In the genomic region with DNA sequence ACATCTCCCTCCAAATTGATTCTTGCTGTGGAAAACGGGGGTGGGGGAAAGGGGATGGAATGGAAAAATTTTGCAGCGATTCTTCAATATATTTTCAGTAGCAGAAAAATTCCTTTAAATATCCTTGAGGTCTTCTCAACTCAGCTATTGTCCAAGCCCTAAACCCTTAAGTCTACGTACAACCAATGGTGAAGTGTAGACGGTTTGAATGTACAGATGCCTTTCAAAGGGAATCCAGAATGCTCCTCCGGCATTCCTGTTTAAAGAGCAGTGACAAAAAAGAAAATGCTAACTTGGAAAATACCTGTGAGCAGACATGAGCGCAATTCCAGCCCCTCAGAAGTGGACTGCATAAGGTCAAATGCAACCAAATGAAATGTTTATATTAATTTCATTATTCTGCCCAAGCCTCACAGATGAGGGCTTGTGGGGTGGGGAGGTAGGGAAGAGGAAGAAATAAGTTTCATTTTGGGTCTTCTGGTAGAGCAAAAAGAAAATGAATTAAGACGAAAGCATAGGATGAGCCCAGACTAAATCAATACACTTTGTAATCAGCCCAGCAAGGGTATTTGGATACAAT, we compare ENCODE assay signal across 1 cellular context.
TF ChIP-seq lines count a peak whose summit lies in the region.

No MANE protein-coding gene starts in this region.

TF ChIP-seq in K562, 482 proteins besides CTCF, POLR2A, EP300 and RAD21 (continued from another document):
- TF ChIP-seq, protein P1, sequence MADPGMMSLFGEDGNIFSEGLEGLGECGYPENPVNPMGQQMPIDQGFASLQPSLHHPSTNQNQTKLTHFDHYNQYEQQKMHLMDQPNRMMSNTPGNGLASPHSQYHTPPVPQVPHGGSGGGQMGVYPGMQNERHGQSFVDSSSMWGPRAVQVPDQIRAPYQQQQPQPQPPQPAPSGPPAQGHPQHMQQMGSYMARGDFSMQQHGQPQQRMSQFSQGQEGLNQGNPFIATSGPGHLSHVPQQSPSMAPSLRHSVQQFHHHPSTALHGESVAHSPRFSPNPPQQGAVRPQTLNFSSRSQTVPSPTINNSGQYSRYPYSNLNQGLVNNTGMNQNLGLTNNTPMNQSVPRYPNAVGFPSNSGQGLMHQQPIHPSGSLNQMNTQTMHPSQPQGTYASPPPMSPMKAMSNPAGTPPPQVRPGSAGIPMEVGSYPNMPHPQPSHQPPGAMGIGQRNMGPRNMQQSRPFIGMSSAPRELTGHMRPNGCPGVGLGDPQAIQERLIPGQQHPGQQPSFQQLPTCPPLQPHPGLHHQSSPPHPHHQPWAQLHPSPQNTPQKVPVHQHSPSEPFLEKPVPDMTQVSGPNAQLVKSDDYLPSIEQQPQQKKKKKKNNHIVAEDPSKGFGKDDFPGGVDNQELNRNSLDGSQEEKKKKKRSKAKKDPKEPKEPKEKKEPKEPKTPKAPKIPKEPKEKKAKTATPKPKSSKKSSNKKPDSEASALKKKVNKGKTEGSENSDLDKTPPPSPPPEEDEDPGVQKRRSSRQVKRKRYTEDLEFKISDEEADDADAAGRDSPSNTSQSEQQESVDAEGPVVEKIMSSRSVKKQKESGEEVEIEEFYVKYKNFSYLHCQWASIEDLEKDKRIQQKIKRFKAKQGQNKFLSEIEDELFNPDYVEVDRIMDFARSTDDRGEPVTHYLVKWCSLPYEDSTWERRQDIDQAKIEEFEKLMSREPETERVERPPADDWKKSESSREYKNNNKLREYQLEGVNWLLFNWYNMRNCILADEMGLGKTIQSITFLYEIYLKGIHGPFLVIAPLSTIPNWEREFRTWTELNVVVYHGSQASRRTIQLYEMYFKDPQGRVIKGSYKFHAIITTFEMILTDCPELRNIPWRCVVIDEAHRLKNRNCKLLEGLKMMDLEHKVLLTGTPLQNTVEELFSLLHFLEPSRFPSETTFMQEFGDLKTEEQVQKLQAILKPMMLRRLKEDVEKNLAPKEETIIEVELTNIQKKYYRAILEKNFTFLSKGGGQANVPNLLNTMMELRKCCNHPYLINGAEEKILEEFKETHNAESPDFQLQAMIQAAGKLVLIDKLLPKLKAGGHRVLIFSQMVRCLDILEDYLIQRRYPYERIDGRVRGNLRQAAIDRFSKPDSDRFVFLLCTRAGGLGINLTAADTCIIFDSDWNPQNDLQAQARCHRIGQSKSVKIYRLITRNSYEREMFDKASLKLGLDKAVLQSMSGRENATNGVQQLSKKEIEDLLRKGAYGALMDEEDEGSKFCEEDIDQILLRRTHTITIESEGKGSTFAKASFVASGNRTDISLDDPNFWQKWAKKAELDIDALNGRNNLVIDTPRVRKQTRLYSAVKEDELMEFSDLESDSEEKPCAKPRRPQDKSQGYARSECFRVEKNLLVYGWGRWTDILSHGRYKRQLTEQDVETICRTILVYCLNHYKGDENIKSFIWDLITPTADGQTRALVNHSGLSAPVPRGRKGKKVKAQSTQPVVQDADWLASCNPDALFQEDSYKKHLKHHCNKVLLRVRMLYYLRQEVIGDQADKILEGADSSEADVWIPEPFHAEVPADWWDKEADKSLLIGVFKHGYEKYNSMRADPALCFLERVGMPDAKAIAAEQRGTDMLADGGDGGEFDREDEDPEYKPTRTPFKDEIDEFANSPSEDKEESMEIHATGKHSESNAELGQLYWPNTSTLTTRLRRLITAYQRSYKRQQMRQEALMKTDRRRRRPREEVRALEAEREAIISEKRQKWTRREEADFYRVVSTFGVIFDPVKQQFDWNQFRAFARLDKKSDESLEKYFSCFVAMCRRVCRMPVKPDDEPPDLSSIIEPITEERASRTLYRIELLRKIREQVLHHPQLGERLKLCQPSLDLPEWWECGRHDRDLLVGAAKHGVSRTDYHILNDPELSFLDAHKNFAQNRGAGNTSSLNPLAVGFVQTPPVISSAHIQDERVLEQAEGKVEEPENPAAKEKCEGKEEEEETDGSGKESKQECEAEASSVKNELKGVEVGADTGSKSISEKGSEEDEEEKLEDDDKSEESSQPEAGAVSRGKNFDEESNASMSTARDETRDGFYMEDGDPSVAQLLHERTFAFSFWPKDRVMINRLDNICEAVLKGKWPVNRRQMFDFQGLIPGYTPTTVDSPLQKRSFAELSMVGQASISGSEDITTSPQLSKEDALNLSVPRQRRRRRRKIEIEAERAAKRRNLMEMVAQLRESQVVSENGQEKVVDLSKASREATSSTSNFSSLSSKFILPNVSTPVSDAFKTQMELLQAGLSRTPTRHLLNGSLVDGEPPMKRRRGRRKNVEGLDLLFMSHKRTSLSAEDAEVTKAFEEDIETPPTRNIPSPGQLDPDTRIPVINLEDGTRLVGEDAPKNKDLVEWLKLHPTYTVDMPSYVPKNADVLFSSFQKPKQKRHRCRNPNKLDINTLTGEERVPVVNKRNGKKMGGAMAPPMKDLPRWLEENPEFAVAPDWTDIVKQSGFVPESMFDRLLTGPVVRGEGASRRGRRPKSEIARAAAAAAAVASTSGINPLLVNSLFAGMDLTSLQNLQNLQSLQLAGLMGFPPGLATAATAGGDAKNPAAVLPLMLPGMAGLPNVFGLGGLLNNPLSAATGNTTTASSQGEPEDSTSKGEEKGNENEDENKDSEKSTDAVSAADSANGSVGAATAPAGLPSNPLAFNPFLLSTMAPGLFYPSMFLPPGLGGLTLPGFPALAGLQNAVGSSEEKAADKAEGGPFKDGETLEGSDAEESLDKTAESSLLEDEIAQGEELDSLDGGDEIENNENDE (IDR thresholded peaks at IDR 0.05; ENCODE audit: low read depth, low read length): no peak
- TF ChIP-seq ZNF217 (CRISPR knock-in tag; IDR thresholded peaks at IDR 0.05): no peak
- no peak for TF ChIP-seq NFYB (IDR thresholded peaks at IDR 0.05; ENCODE audit: extremely low read depth, insufficient read length)
- no peak for TF ChIP-seq ERF (CRISPR knock-in tag; IDR thresholded peaks at IDR 0.05)
- no peak for TF ChIP-seq PHB (CRISPR knock-in tag; IDR thresholded peaks at IDR 0.05)
